Comparison of ENCODE assay signal across 11 cellular contexts in the genomic region with DNA sequence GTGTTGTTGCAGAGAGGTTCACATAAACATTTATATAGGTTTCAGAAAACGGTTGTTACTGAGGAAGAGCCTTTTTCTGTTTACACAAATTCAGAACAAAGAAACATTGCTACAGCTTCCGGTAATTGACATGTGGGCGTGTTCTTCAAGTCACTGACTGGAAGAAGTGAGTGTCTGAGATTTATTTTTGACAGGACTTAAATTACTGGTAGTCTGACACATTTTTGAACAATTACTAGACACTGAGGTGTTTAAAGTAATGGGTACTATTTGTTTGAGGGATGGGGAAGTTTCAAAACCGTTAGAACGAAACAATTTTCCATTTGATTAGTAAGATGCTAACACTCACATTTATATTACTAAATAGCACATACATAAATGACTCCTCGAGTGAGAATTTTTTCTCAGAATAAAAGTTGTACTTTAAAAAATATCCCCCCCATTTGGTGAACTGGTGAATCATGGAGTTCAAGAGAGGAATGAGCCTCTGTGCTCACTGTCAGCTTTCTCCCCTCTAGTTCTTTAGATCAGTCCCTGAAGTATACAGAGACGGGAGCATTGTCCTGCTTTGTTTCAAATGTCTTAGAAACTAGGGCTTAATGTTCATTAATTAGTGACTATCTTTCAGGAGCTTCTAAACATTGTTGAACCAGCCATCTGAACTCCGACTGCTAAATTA.
A peak's percentile ranks its signal among the peaks of the same experiment; 100 is the strongest.
DNase-seq lines count a peak whose midpoint lies in the region; ATAC-seq lines count a peak whose summit lies in the region.
"Had no signal": no experiment of that assay in that cellular context is flagged by ENCODE, and none has a peak within 500 bp of the region (broad histone marks: within the 10 kb centered on the region; RNA-seq: fewer than 3 reads in every experiment).

No MANE protein-coding gene starts in this region.

- DNase-seq in activated T-cell treated with anti-CD3 and anti-CD28 coated beads for 4 hours = peak; percentile 12
- DNase-seq in activated T-cell treated with anti-CD3 and anti-CD28 coated beads, Interleukin-2, amount 50 U/mL, for 48 hours = no peak
- DNase-seq in activated CD4-positive, alpha-beta memory T cell treated with anti-CD3 and anti-CD28 coated beads, Interleukin-2, amount 10 ng/mL, durations not matched to agents 7 days and 5 days = no peak
- no peak for DNase-seq in left lobe of liver (ENCODE audit: low spot score)
- DNase-seq in stimulated activated naive CD8-positive, alpha-beta T cell treated with anti-CD3 and anti-CD28 coated beads, Interleukin-15, Interleukin-2, amounts not matched to agents 100 U/mL and 50 U/mL, for 24 hours = no peak
- DNase-seq in HT-29 (ENCODE audit: low spot score) = no peak
- no peak for DNase-seq in NCI-H2227 (lab: John Stamatoyannopoulos, UW; ENCODE audit: unreplicated experiment)
- DNase-seq in SJCRH30 = no peak
- DNase-seq: NCI-H1694, stomach had no signal

- no peaks in the 10 kb centered on the region; the same call in 1 of the 2 replicates for H3K9me3 ChIP-seq in SJCRH30 (replicated peaks)

- H3K4me1 ChIP-seq in SJCRH30 = no peaks in the 10 kb centered on the region

- CTCF ChIA-PET in activated CD4-positive, alpha-beta memory T cell treated with anti-CD3 and anti-CD28 coated beads, Interleukin-2, amount 10 ng/mL, durations not matched to agents 7 days and 5 days (lab: Charles Lee) = interaction anchor here (1.3 kb wide), 1 partner anchor 95 kb away, joined by 3 read pairs; no protein-coding TSS in a partner anchor

- peaks cover 22% of the 10 kb centered on the region for H3K4me1 Mint-ChIP-seq in activated CD4-positive, alpha-beta memory T cell treated with anti-CD3 and anti-CD28 coated beads, Interleukin-2, amount 10 ng/mL, durations not matched to agents 7 days and 5 days

- H3K27ac Mint-ChIP-seq in activated CD4-positive, alpha-beta memory T cell treated with anti-CD3 and anti-CD28 coated beads, Interleukin-2, amount 10 ng/mL, durations not matched to agents 7 days and 5 days = peak overlapping the region; percentile 55

- no peak overlapping the region for H3K4me3 ChIP-seq in SJCRH30
- H3K4me3 ChIP-seq: lung, stomach had no signal

- no peaks in the 10 kb centered on the region for H3K36me3 Mint-ChIP-seq in activated CD4-positive, alpha-beta memory T cell treated with anti-CD3 and anti-CD28 coated beads, Interleukin-2, amount 10 ng/mL, durations not matched to agents 7 days and 5 days (ENCODE audit: low read depth)

- H3K27ac ChIP-seq in SJCRH30 = no peak overlapping the region

- H3K4me3 Mint-ChIP-seq in activated CD4-positive, alpha-beta memory T cell treated with anti-CD3 and anti-CD28 coated beads, Interleukin-2, amount 10 ng/mL, durations not matched to agents 7 days and 5 days = no peak overlapping the region

- no peaks in the 10 kb centered on the region for H3K9me3 Mint-ChIP-seq in activated CD4-positive, alpha-beta memory T cell treated with anti-CD3 and anti-CD28 coated beads, Interleukin-2, amount 10 ng/mL, durations not matched to agents 7 days and 5 days

- no peaks in the 10 kb centered on the region for H3K36me3 ChIP-seq in SJCRH30
- H3K36me3 ChIP-seq: stomach had no signal

- ATAC-seq in left lobe of liver = peak; percentile 59
- peak; percentile 71 for ATAC-seq in stimulated activated naive CD8-positive, alpha-beta T cell treated with anti-CD3 and anti-CD28 coated beads, Interleukin-15, Interleukin-2, amounts not matched to agents 100 U/mL and 50 U/mL, for 24 hours

- peaks cover 27% of the 10 kb centered on the region for H3K27me3 ChIP-seq in SJCRH30
- H3K27me3 ChIP-seq: stomach had no signal

- POLR2A ChIA-PET in activated CD4-positive, alpha-beta memory T cell treated with anti-CD3 and anti-CD28 coated beads, Interleukin-2, amount 10 ng/mL, durations not matched to agents 7 days and 5 days (lab: Charles Lee) = interaction anchor here (1.2 to 2.0 kb wide), 4 partner anchors 10 to 96 kb away, joined by 4 to 6 read pairs (median 4); no protein-coding TSS in a partner anchor

- H3K27me3 Mint-ChIP-seq in activated CD4-positive, alpha-beta memory T cell treated with anti-CD3 and anti-CD28 coated beads, Interleukin-2, amount 10 ng/mL, durations not matched to agents 7 days and 5 days = no peaks in the 10 kb centered on the region
